In genomic region chr17:66150708-66151107, GRCh38 we compare ENCODE assay signal across 1 cellular context.
TF ChIP-seq lines count a peak whose summit lies in the region.

No MANE protein-coding gene starts in this region.

TF ChIP-seq in HepG2, 621 proteins besides CTCF, POLR2A, EP300 and RAD21 (continued from another document):
- TF ChIP-seq, protein P1, sequence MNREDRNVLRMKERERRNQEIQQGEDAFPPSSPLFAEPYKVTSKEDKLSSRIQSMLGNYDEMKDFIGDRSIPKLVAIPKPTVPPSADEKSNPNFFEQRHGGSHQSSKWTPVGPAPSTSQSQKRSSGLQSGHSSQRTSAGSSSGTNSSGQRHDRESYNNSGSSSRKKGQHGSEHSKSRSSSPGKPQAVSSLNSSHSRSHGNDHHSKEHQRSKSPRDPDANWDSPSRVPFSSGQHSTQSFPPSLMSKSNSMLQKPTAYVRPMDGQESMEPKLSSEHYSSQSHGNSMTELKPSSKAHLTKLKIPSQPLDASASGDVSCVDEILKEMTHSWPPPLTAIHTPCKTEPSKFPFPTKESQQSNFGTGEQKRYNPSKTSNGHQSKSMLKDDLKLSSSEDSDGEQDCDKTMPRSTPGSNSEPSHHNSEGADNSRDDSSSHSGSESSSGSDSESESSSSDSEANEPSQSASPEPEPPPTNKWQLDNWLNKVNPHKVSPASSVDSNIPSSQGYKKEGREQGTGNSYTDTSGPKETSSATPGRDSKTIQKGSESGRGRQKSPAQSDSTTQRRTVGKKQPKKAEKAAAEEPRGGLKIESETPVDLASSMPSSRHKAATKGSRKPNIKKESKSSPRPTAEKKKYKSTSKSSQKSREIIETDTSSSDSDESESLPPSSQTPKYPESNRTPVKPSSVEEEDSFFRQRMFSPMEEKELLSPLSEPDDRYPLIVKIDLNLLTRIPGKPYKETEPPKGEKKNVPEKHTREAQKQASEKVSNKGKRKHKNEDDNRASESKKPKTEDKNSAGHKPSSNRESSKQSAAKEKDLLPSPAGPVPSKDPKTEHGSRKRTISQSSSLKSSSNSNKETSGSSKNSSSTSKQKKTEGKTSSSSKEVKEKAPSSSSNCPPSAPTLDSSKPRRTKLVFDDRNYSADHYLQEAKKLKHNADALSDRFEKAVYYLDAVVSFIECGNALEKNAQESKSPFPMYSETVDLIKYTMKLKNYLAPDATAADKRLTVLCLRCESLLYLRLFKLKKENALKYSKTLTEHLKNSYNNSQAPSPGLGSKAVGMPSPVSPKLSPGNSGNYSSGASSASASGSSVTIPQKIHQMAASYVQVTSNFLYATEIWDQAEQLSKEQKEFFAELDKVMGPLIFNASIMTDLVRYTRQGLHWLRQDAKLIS (CRISPR knock-in tag; IDR thresholded peaks at IDR 0.05), result no peak
